In the genomic region with DNA sequence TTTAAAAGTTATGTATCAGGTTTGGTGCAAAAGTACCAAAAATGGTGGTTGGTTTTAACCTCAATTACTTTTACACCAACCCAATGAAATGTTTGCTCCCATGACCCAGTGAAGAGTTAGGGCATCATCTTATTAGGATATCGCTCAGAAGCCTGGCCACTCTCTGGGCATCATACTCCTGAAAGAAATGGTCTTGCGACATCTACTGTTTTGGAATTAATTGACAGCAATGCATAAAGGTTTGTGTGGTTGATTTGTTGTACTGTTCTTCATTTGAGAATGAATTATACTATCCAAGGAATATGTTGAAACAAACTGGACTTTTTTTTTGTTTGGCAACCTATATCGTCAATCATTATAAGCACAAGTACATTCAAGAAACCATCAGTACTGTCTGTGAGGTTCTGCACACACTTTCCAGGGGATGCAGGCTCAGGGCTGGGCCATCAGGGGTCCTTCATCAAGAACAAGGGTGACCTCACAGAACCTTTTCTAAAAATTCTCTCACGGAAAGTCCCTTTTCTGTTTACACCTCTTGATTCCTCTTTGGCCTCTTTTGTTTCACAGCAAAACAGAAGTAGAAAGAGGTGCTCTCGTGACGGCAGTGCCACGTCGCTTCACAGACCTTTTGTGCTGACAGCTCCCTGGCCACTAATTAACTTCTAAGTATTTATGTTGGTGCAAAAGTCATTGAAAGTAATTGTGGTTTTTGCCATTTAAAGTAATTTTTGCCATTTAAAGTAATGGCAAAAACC, we compare ENCODE assay signal across 8 cellular contexts.
DNase-seq lines count a peak whose midpoint lies in the region; ATAC-seq and TF ChIP-seq lines count a peak whose summit lies in the region.

No MANE protein-coding gene starts in this region.

- no peaks in the 10 kb centered on the region for H3K36me3 Mint-ChIP-seq in Calu3 (ENCODE audit: insufficient read depth, unreplicated experiment)
- H3K36me3 Mint-ChIP-seq in activated naive CD8-positive, alpha-beta T cell treated with anti-CD3 and anti-CD28 coated beads, Interleukin-2, amount 50 U/mL, for 24 hours (ENCODE audit: low read depth): no peaks in the 10 kb centered on the region

- TF ChIP-seq CTCF in Calu3 (IDR thresholded peaks at IDR 0.05; ENCODE audit: unreplicated experiment): no peak

- H3K27me3 ChIP-seq in MG63: no peaks in the 10 kb centered on the region

- DNase-seq in Calu3 (peak; percentile 23), medulla oblongata (ENCODE audit: extremely low spot score) (peak; percentile 48), MG63 (no peak), SHP77 treated with DMSO at 0.1 percent for 48 hours (lab: John Stamatoyannopoulos, UW) (no peak)
- DNase-seq in activated naive CD8-positive, alpha-beta T cell treated with anti-CD3 and anti-CD28 coated beads, Interleukin-2, amount 50 U/mL, for 24 hours: no peak

- H3K9me3 Mint-ChIP-seq in Calu3 (ENCODE audit: low read depth, unreplicated experiment): no peaks in the 10 kb centered on the region
- peaks cover 4% of the 10 kb centered on the region for H3K9me3 Mint-ChIP-seq in activated naive CD8-positive, alpha-beta T cell treated with anti-CD3 and anti-CD28 coated beads, Interleukin-2, amount 50 U/mL, for 24 hours

- H3K36me3 ChIP-seq in MG63: no peaks in the 10 kb centered on the region

- peaks cover 48% of the 10 kb centered on the region for H3K4me1 Mint-ChIP-seq in Calu3 (ENCODE audit: low read depth, unreplicated experiment)
- H3K4me1 Mint-ChIP-seq in activated naive CD8-positive, alpha-beta T cell treated with anti-CD3 and anti-CD28 coated beads, Interleukin-2, amount 50 U/mL, for 24 hours: peaks cover 38% of the 10 kb centered on the region

- H3K27ac Mint-ChIP-seq in Calu3 (ENCODE audit: unreplicated experiment): peak overlapping the region; percentile 43
- peak overlapping the region; percentile 73 for H3K27ac Mint-ChIP-seq in activated naive CD8-positive, alpha-beta T cell treated with anti-CD3 and anti-CD28 coated beads, Interleukin-2, amount 50 U/mL, for 24 hours

- intact Hi-C loops in Calu3 (cut with micrococcal nuclease; ENCODE audit: unreplicated experiment): loop anchor here (5.0 kb wide), 2 partner anchors 50 to 95 kb away; no protein-coding TSS in a partner anchor

- peaks cover 5% of the 10 kb centered on the region for H3K9me3 ChIP-seq in MG63

- no TSS peak for BruUV-seq in Calu3 (replicated peaks; lab: Mats Ljungman, UMichigan)

- CTCF ChIA-PET in Calu3 (lab: Charles Lee): no interaction called here

- H3K4me3 Mint-ChIP-seq in Calu3 (ENCODE audit: low read depth, unreplicated experiment): no peak overlapping the region
- peak overlapping the region; percentile 42 for H3K4me3 Mint-ChIP-seq in activated naive CD8-positive, alpha-beta T cell treated with anti-CD3 and anti-CD28 coated beads, Interleukin-2, amount 50 U/mL, for 24 hours

- ATAC-seq in GM19467 (IDR thresholded peaks at IDR 0.05; ENCODE audit: unreplicated experiment): peak; percentile 95
- ATAC-seq in HG03520 (IDR thresholded peaks at IDR 0.05; ENCODE audit: unreplicated experiment): peak; percentile 90
- ATAC-seq in activated naive CD8-positive, alpha-beta T cell treated with anti-CD3 and anti-CD28 coated beads, Interleukin-2, amount 50 U/mL, for 24 hours: peak; percentile 77
- ATAC-seq in esophagus mucosa: no peak

- H3K27me3 Mint-ChIP-seq in Calu3 (ENCODE audit: unreplicated experiment): no peaks in the 10 kb centered on the region
- H3K27me3 Mint-ChIP-seq in activated naive CD8-positive, alpha-beta T cell treated with anti-CD3 and anti-CD28 coated beads, Interleukin-2, amount 50 U/mL, for 24 hours: no peaks in the 10 kb centered on the region

- H3K4me3 ChIP-seq in MG63: no peak overlapping the region

Comparison
In these comparisons a context has a peak if more than half of its experiments do, and no peak if none do; other contexts are left out.
1. DNase-seq: peak in Calu3 (single experiment) and medulla oblongata (single experiment); none in activated naive CD8-positive, alpha-beta T cell treated with anti-CD3 and anti-CD28 coated beads, Interleukin-2, amount 50 U/mL, for 24 hours (single experiment), MG63 (single experiment) and SHP77 treated with DMSO at 0.1 percent for 48 hours (single experiment).